Comparison of ENCODE assay signal across 8 cellular contexts in the genomic region with DNA sequence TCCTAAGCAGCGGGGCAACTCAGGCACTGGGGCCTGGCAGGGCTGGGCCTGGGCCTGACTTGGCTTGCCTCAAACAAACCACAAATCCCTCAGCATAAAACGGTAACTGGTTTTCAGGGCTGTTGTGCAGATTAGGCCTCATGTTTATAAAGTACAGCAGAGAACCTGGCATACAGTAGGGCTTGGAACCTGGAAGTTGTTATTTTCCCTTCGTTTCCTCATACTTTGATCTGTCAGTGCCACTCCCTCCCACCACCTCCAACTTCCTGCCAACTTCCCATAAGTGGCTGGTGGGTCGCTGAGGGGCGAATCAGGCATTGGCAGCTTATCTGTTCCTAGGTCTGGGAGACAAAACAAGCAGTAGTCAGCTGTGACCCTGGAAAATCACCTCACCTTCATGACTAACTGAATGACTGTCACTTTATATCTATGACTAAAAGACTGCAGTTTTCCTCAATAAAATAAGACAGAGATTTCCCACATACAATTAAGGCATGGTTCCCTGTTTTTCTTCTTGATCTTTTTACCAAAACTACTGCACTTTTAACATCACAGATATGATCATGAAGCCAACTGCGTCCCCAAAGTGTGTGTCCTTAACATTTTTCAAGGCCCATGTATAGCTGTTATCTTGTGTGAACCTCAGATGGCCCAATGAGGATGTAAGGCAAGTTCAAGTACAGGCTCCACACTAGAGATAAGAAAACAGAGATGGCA.
A peak's percentile ranks its signal among the peaks of the same experiment; 100 is the strongest.
DNase-seq lines count a peak whose midpoint lies in the region; ATAC-seq and TF ChIP-seq lines count a peak whose summit lies in the region.
"Not testable (repeated sequence)": the region's sequence is repeated elsewhere in the genome, so short reads cannot be mapped to it uniquely, and the experiment has no call there.

No MANE protein-coding gene starts in this region.

- not testable (repeated sequence) for H3K9me3 Mint-ChIP-seq in CD4-positive, alpha-beta T cell; T-cell; activated T-cell treated with anti-CD3 and anti-CD28 coated beads, Interleukin-2, amount 50 U/mL, for 24 hours; mesothelial cell of epicardium

- peak overlapping the region; percentile 70 for H3K27ac Mint-ChIP-seq in CD4-positive, alpha-beta T cell
- H3K27ac Mint-ChIP-seq in T-cell: peak overlapping the region; percentile 92 to 95
- peak overlapping the region; percentile 79 for H3K27ac Mint-ChIP-seq in activated T-cell treated with anti-CD3 and anti-CD28 coated beads, Interleukin-2, amount 50 U/mL, for 24 hours
- peak overlapping the region; percentile 60 for H3K27ac Mint-ChIP-seq in mesothelial cell of epicardium

- not testable (repeated sequence) for H3K36me3 Mint-ChIP-seq in CD4-positive, alpha-beta T cell (ENCODE audit: low read depth); T-cell; activated T-cell treated with anti-CD3 and anti-CD28 coated beads, Interleukin-2, amount 50 U/mL, for 24 hours (ENCODE audit: low read depth); mesothelial cell of epicardium

- H3K4me1 ChIP-seq in KMS-11 (ENCODE audit: low read depth, poor library complexity, severe bottlenecking); foreskin keratinocyte: not testable (repeated sequence)

- H3K9me3 ChIP-seq in CD4-positive, alpha-beta T cell (ENCODE audit: control insufficient read depth, low read length): not testable (repeated sequence)

- not testable (repeated sequence) for H3K9ac ChIP-seq in KMS-11

- H4K20me1 ChIP-seq in KMS-11 (ENCODE audit: insufficient read depth): not testable (repeated sequence)

- POLR2A ChIA-PET in CD4-positive, alpha-beta T cell (lab: Charles Lee); T-cell (lab: Charles Lee): not testable (repeated sequence)

- not testable (repeated sequence) for H3K27me3 ChIP-seq in CD4-positive, alpha-beta T cell (ENCODE audit: control insufficient read depth, insufficient read depth, low read length); KMS-11 (ENCODE audit: insufficient read depth, low read depth); brain microvascular endothelial cell (replicated peaks); foreskin keratinocyte

- ATAC-seq in CD4-positive, alpha-beta T cell (ENCODE audit: poor library complexity): not testable (repeated sequence)
- ATAC-seq in T-cell (replicated peaks in 1 of 4): peak in 1 of 4 experiments; percentile 7
- peak; percentile 76 for ATAC-seq in foreskin keratinocyte

- H3K27me3 Mint-ChIP-seq in CD4-positive, alpha-beta T cell; T-cell; activated T-cell treated with anti-CD3 and anti-CD28 coated beads, Interleukin-2, amount 50 U/mL, for 24 hours; mesothelial cell of epicardium (ENCODE audit: low read depth): not testable (repeated sequence)

- not testable (repeated sequence) for DNase-seq in CD4-positive, alpha-beta T cell; T-cell; activated T-cell treated with anti-CD3 and anti-CD28 coated beads, Interleukin-2, amount 50 U/mL, for 24 hours; mesothelial cell of epicardium (ENCODE audit: low spot score in 2 of 2, unreplicated experiment in 2 of 2)
- DNase-seq in brain microvascular endothelial cell: peak; percentile 41
- peak; percentile 45 to 73 for DNase-seq in foreskin keratinocyte
- peak; percentile 30 for DNase-seq in stimulated activated CD8-positive, alpha-beta memory T cell treated with anti-CD3 and anti-CD28 coated beads, Interleukin-4, amount 100 ng/mL, for 48 hours

- peak overlapping the region; percentile 14; the same call in 1 of the 2 replicates for H2AFZ ChIP-seq in KMS-11 (ENCODE audit: low read depth)

- H3K4me3 Mint-ChIP-seq in CD4-positive, alpha-beta T cell; T-cell; activated T-cell treated with anti-CD3 and anti-CD28 coated beads, Interleukin-2, amount 50 U/mL, for 24 hours; mesothelial cell of epicardium: not testable (repeated sequence)

- not testable (repeated sequence) for H3K27ac ChIP-seq in CD4-positive, alpha-beta T cell (ENCODE audit: low read depth, low read length); KMS-11
- H3K27ac ChIP-seq in brain microvascular endothelial cell: peak overlapping the region; percentile 4
- peak overlapping the region; percentile 67 for H3K27ac ChIP-seq in foreskin keratinocyte

- not testable (repeated sequence) for H3K4me1 Mint-ChIP-seq in CD4-positive, alpha-beta T cell (ENCODE audit: low read depth); mesothelial cell of epicardium
- peaks cover 10 to 11% (median 10%) of the 10 kb centered on the region in 3 donors for H3K4me1 Mint-ChIP-seq in T-cell
- peaks cover 13% of the 10 kb centered on the region for H3K4me1 Mint-ChIP-seq in activated T-cell treated with anti-CD3 and anti-CD28 coated beads, Interleukin-2, amount 50 U/mL, for 24 hours (ENCODE audit: low read depth)

- not testable (repeated sequence) for H3K4me3 ChIP-seq in KMS-11 (IDR thresholded peaks at IDR 0.05; ENCODE audit: insufficient read depth, low read depth, low read length); brain microvascular endothelial cell (ENCODE audit: low read depth, low read length)

- not testable (repeated sequence) for H3K4me2 ChIP-seq in KMS-11

- in situ Hi-C loops in brain microvascular endothelial cell (cut with HindIII; ENCODE audit: low pct_ligation_motif_present, low sequenced_read_pairs): not testable (repeated sequence)

- not testable (repeated sequence) for TF ChIP-seq CTCF in CD4-positive, alpha-beta T cell (IDR thresholded peaks at IDR 0.05); KMS-11 (conservative IDR thresholded peaks at IDR 0.05; ENCODE audit: low read depth, low read length); brain microvascular endothelial cell (IDR thresholded peaks at IDR 0.05; ENCODE audit: low read depth, low read length, missing control alignments); foreskin keratinocyte (conservative IDR thresholded peaks at IDR 0.05); mesothelial cell of epicardium (IDR thresholded peaks at IDR 0.05; ENCODE audit: unreplicated experiment)

- CTCF ChIA-PET in CD4-positive, alpha-beta T cell (lab: Charles Lee); T-cell (lab: Charles Lee): not testable (repeated sequence)

- H3K79me2 ChIP-seq in KMS-11 (ENCODE audit: insufficient read depth, low read depth): not testable (repeated sequence)

- H3K36me3 ChIP-seq in KMS-11 (ENCODE audit: insufficient read depth); brain microvascular endothelial cell (replicated peaks): not testable (repeated sequence)

- intact Hi-C loops in CD4-positive, alpha-beta T cell (cut with DNase I, micrococcal nuclease): not testable (repeated sequence)
